In the genomic region with DNA sequence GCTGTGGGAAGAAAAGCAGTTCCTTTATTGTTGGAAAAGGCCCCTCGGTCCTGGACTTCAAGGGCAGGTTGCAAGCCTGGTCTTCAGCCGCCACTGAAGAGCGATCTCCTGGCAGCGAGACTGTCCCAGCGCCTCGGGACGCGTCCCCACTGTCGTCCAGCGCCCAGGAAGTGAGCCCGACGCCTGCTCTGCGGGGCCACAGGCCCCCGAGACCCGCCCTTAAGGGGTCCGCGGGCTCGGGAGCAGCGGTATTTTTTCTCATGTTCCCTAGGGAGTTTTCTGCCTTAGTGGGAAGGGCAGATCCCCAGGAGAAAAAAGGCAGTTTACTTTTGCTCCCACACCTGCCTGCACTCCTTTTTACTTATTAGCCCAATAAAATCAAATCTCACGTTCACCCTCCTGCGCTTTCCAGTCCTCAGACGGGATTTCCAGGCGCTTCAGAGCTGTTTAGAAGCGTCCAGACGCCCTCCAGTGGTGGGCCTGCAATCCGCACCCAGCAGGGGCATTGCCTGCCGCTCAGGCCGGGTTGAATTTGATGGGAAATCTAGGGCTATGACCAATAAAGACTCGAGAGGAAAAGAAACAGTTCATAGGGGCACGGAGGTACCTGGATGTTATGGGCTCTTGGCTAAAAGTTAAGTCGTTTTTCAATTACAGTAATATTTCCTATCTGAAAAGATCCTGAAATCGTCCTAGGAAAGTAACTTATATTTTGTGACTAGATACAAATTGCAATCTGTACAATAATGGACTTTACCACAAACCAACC, we compare ENCODE assay signal across 8 cellular contexts. TPM values are rescaled to one million over a fixed set of nuclear protein-coding genes. Genes with fewer than 3 reads are reported as not detected.
A peak's percentile ranks its signal among the peaks of the same experiment; 100 is the strongest.
DNase-seq lines count a peak whose midpoint lies in the region; ATAC-seq, FAIRE-seq and TF ChIP-seq lines count a peak whose summit lies in the region.

No MANE protein-coding gene starts in this region.

- H3K36me3 ChIP-seq in astrocyte (ENCODE audit: insufficient read depth, low read length) = no peaks in the 10 kb centered on the region
- H3K36me3 ChIP-seq in vagina = no peaks in the 10 kb centered on the region

- TF ChIP-seq CTCF in astrocyte (IDR thresholded peaks at IDR 0.05; ENCODE audit: insufficient read depth, low read depth, low read length) (peak; percentile 99), vagina (IDR thresholded peaks at IDR 0.05) (peak; percentile 52 to 97 (median 86))

- H3K27ac Mint-ChIP-seq in T-helper 1 cell treated with Interleukin-12 subunit alpha and Interleukin-12 subunit beta and Interleukin-4 antibody, amounts not matched to agents 30 μg/mL and 1 μg/mL, for 36 hours = peak overlapping the region; percentile 46
- H3K27ac Mint-ChIP-seq in astrocyte (ENCODE audit: unreplicated experiment) = peak overlapping the region; percentile 77

- H3K79me2 ChIP-seq in astrocyte (ENCODE audit: insufficient read depth, low read length) = no peaks in the 10 kb centered on the region

- FAIRE-seq in GM12891 (lab: Jason Lieb, UNC) (peak; percentile 79), astrocyte (lab: Jason Lieb, UNC) (peak; percentile 43)

- peak overlapping the region; percentile 62 for H3K4me3 Mint-ChIP-seq in T-helper 1 cell treated with Interleukin-12 subunit alpha and Interleukin-12 subunit beta and Interleukin-4 antibody, amounts not matched to agents 30 μg/mL and 1 μg/mL, for 36 hours
- H3K4me3 Mint-ChIP-seq in astrocyte (ENCODE audit: unreplicated experiment) = peak overlapping the region; percentile 91

- no peak for TF ChIP-seq POLR2A in GM12891 (IDR thresholded peaks at IDR 0.05; ENCODE audit: low read depth, low read length)
- TF ChIP-seq POLR2A in vagina (IDR thresholded peaks at IDR 0.05) = no peak

- H3K4me2 ChIP-seq in astrocyte (ENCODE audit: low read length) = peak overlapping the region; percentile 98

- DNase-seq in GM12891 (ENCODE audit: insufficient read length, low spot score) (peak; percentile 60), NCI-H1436 treated with DMSO at 0.1 percent for 48 hours (lab: John Stamatoyannopoulos, UW) (peak; percentile 60), astrocyte (ENCODE audit: low read depth) (peak; percentile 71), right cardiac atrium (peak; percentile 87 to 94 (median 92)), putamen (ENCODE audit: low spot score) (peak; percentile 83), vagina (ENCODE audit: extremely low spot score in 2 of 2) (no peak)

- H3K4me1 ChIP-seq in astrocyte (ENCODE audit: insufficient read depth, low read length) (peaks cover 4% of the 10 kb centered on the region), right cardiac atrium (ENCODE audit: control insufficient read depth, insufficient read depth, low read length) (no peaks in the 10 kb centered on the region), vagina (peaks cover 13% of the 10 kb centered on the region)

- peaks cover 71% of the 10 kb centered on the region for H3K27me3 Mint-ChIP-seq in T-helper 1 cell treated with Interleukin-12 subunit alpha and Interleukin-12 subunit beta and Interleukin-4 antibody, amounts not matched to agents 30 μg/mL and 1 μg/mL, for 36 hours (ENCODE audit: low read depth)
- H3K27me3 Mint-ChIP-seq in astrocyte (ENCODE audit: low read depth, unreplicated experiment) = no peaks in the 10 kb centered on the region

- peak; percentile 58 for ATAC-seq in HG02840 (IDR thresholded peaks at IDR 0.05; ENCODE audit: low FRiP score, unreplicated experiment)
- ATAC-seq in right cardiac atrium = peak; percentile 71 to 75

- H3K9me3 ChIP-seq in astrocyte (ENCODE audit: insufficient read depth, low read depth, low read length) (no peaks in the 10 kb centered on the region), right cardiac atrium (ENCODE audit: control insufficient read depth, low read length) (no peaks in the 10 kb centered on the region), vagina (no peaks in the 10 kb centered on the region)

- 2% methylated on average over 32 of the region's 32 CpGs for WGBS in right cardiac atrium

- no peaks in the 10 kb centered on the region for H3K9me3 Mint-ChIP-seq in T-helper 1 cell treated with Interleukin-12 subunit alpha and Interleukin-12 subunit beta and Interleukin-4 antibody, amounts not matched to agents 30 μg/mL and 1 μg/mL, for 36 hours
- H3K9me3 Mint-ChIP-seq in astrocyte (ENCODE audit: unreplicated experiment) = no peaks in the 10 kb centered on the region

- H3K4me1 Mint-ChIP-seq in T-helper 1 cell treated with Interleukin-12 subunit alpha and Interleukin-12 subunit beta and Interleukin-4 antibody, amounts not matched to agents 30 μg/mL and 1 μg/mL, for 36 hours (ENCODE audit: low read depth) = peaks cover 29% of the 10 kb centered on the region
- H3K4me1 Mint-ChIP-seq in astrocyte (ENCODE audit: low read depth, unreplicated experiment) = peaks cover 5% of the 10 kb centered on the region

- H3K9ac ChIP-seq in astrocyte (ENCODE audit: low read length) = peak overlapping the region; percentile 69

- H3K36me3 Mint-ChIP-seq in T-helper 1 cell treated with Interleukin-12 subunit alpha and Interleukin-12 subunit beta and Interleukin-4 antibody, amounts not matched to agents 30 μg/mL and 1 μg/mL, for 36 hours (ENCODE audit: low read depth) = no peaks in the 10 kb centered on the region
- peaks cover 6% of the 10 kb centered on the region for H3K36me3 Mint-ChIP-seq in astrocyte (ENCODE audit: low read depth, unreplicated experiment)

- H3K27me3 ChIP-seq in astrocyte (ENCODE audit: insufficient read depth, low read length) = no peaks in the 10 kb centered on the region
- H3K27me3 ChIP-seq in right cardiac atrium (ENCODE audit: control insufficient read depth, insufficient read depth) = no peaks in the 10 kb centered on the region
- H3K27me3 ChIP-seq in vagina = no peaks in the 10 kb centered on the region

- H3K27ac ChIP-seq in astrocyte (ENCODE audit: low read depth, low read length) (no peak overlapping the region), right cardiac atrium (ENCODE audit: low read length) (peak overlapping the region; percentile 82), vagina (peak overlapping the region; percentile 91)

- intact Hi-C loops in right cardiac atrium (cut with DNase I) = no loop called here
- intact Hi-C loops in vagina (cut with DNase I) = no loop called here

- H4K20me1 ChIP-seq in astrocyte (ENCODE audit: insufficient read depth, low read length) = no peaks in the 10 kb centered on the region

- H2AFZ ChIP-seq in astrocyte (ENCODE audit: low read depth, low read length) = peak overlapping the region; percentile 94

- H3K4me3 ChIP-seq in astrocyte (ENCODE audit: insufficient read depth, low read depth, low read length) (peak overlapping the region; percentile 77), right cardiac atrium (ENCODE audit: low read length) (peak overlapping the region; percentile 76), vagina (peak overlapping the region; percentile 39 to 74)

TF ChIP-seq in GM12891, 5 proteins besides CTCF, POLR2A, EP300 and RAD21:
- TF ChIP-seq POLR2AphosphoS5 (IDR thresholded peaks at IDR 0.05; ENCODE audit: low read depth, low read length) (no peak), PAX5 (IDR thresholded peaks at IDR 0.05; ENCODE audit: insufficient read depth, low read length, severe bottlenecking) (no peak), SPI1 (IDR thresholded peaks at IDR 0.05; ENCODE audit: low read depth, low read length) (no peak), POU2F2 (IDR thresholded peaks at IDR 0.05; ENCODE audit: low read depth, low read length) (no peak), TAF1 (IDR thresholded peaks at IDR 0.05; ENCODE audit: low read depth, low read length) (no peak)

RNA-seq across cellular contexts. Expression of a gene that starts 2.8 kb away (rescaled TPM):
- polyA plus RNA-seq in GM12891 (2012; ENCODE audit: low read depth, missing spikeins) = 0.60 TPM
- total RNA-seq in astrocyte = 50.5 and 59.3 TPM in 2 replicates
- total RNA-seq in right cardiac atrium = 10 to 100 TPM; 19.9 to 26.4 (median 22.7) TPM
- polyA plus RNA-seq in right cardiac atrium = 4.5 TPM
- 11.8 TPM for total RNA-seq in vagina

Comparison
In these comparisons a context has a peak if more than half of its experiments do, and no peak if none do; other contexts are left out.
1. DNase-seq: peak in GM12891 (single experiment), NCI-H1436 treated with DMSO at 0.1 percent for 48 hours (single experiment), astrocyte (single experiment), right cardiac atrium (3 of 3) and putamen (single experiment); none in vagina (0 of 2).
2. Peak in every context shown above with its lines, with median percentiles within 50 percentile points of each other: H3K4me3 ChIP-seq.